In genomic region chr11:4181780-4182721, GRCh38 we compare ENCODE assay signal across 8 cellular contexts.
DNase-seq lines count a peak whose midpoint lies in the region; ATAC-seq and TF ChIP-seq lines count a peak whose summit lies in the region.

No MANE protein-coding gene starts in this region.

- POLR2A ChIA-PET in activated CD4-positive, alpha-beta memory T cell treated with anti-CD3 and anti-CD28 coated beads, Interleukin-2, amount 10 ng/mL, durations not matched to agents 7 days and 5 days (lab: Charles Lee) = no interaction called here

- DNase-seq in AG09319 (ENCODE audit: extremely low read depth, low read depth) (peak; percentile 19), NCI-H1930 (lab: John Stamatoyannopoulos, UW) (peak; percentile 63 to 68), glomerular visceral epithelial cell (ENCODE audit: extremely low spot score) (peak; percentile 61), renal cortical epithelial cell (ENCODE audit: low read depth) (peak; percentile 46)
- peak; percentile 62 for DNase-seq in activated CD4-positive, alpha-beta memory T cell treated with anti-CD3 and anti-CD28 coated beads, Interleukin-2, amount 10 ng/mL, durations not matched to agents 7 days and 5 days

- H3K36me3 Mint-ChIP-seq in activated CD4-positive, alpha-beta memory T cell treated with anti-CD3 and anti-CD28 coated beads, Interleukin-2, amount 10 ng/mL, durations not matched to agents 7 days and 5 days (ENCODE audit: low read depth) = no peaks in the 10 kb centered on the region

- H3K27ac Mint-ChIP-seq in activated CD4-positive, alpha-beta memory T cell treated with anti-CD3 and anti-CD28 coated beads, Interleukin-2, amount 10 ng/mL, durations not matched to agents 7 days and 5 days = no peak overlapping the region

- peaks cover 5% of the 10 kb centered on the region for H3K27me3 Mint-ChIP-seq in activated CD4-positive, alpha-beta memory T cell treated with anti-CD3 and anti-CD28 coated beads, Interleukin-2, amount 10 ng/mL, durations not matched to agents 7 days and 5 days

- H3K4me1 Mint-ChIP-seq in activated CD4-positive, alpha-beta memory T cell treated with anti-CD3 and anti-CD28 coated beads, Interleukin-2, amount 10 ng/mL, durations not matched to agents 7 days and 5 days = peaks cover 21% of the 10 kb centered on the region

- TF ChIP-seq CTCF in AG09319 (IDR thresholded peaks at IDR 0.05; ENCODE audit: low read depth, low read length) (peak; percentile 81), GM12875 (IDR thresholded peaks at IDR 0.05; ENCODE audit: borderline replicate concordance, insufficient read depth, low read depth, low read length) (peak; percentile 90)

- CTCF ChIA-PET in activated CD4-positive, alpha-beta memory T cell treated with anti-CD3 and anti-CD28 coated beads, Interleukin-2, amount 10 ng/mL, durations not matched to agents 7 days and 5 days (lab: Charles Lee) = interaction anchor here (0.7 to 0.9 kb wide), 5 partner anchors 34 to 1477 kb away, joined by 3 to 4 read pairs (median 3); no protein-coding TSS in a partner anchor

- ATAC-seq in HG02763 (IDR thresholded peaks at IDR 0.05; ENCODE audit: unreplicated experiment) (peak; percentile 57), GM19455 (IDR thresholded peaks at IDR 0.05; ENCODE audit: unreplicated experiment) (no peak)

- no peak overlapping the region for H3K4me3 Mint-ChIP-seq in activated CD4-positive, alpha-beta memory T cell treated with anti-CD3 and anti-CD28 coated beads, Interleukin-2, amount 10 ng/mL, durations not matched to agents 7 days and 5 days

- no peaks in the 10 kb centered on the region for H3K9me3 Mint-ChIP-seq in activated CD4-positive, alpha-beta memory T cell treated with anti-CD3 and anti-CD28 coated beads, Interleukin-2, amount 10 ng/mL, durations not matched to agents 7 days and 5 days

- no peak overlapping the region for H3K4me3 ChIP-seq in GM12875 (ENCODE audit: low read depth, low read length)
